15 cellular contexts compared by ENCODE assay signal in the genomic region with DNA sequence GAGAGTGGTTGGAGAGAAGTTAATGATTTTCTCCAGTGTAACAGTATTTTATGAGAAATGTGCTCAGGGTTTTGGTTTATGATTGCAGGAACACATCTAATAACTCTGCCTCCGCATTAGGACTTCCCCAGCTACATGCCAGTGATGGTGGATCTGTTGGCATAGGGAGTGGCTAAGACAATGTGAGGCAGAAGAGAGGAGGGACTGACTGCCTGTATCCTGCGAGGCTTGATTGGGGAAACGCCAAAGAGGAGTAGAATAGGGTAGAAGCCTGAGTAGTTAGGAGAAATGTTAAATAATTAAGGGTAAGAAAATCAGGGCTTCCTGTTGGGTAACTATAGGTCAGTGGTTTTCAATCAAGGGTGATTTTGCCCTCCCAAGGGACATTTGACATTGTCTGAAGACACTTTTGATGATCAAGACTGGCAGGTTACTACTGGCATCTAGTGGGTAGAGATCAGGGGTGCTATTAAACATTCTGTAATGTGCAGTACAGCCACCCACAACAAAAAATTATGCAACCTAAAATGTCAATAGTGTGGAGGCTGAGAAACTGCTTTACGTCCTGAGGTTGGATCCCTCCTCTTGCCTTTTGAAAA. TPM values are rescaled to one million over a fixed set of nuclear protein-coding genes. Genes with fewer than 3 reads are reported as not detected.
DNase-seq lines count a peak whose midpoint lies in the region; ATAC-seq and TF ChIP-seq lines count a peak whose summit lies in the region.
"Had no signal": no experiment of that assay in that cellular context is flagged by ENCODE, and none has a peak within 500 bp of the region (broad histone marks: within the 10 kb centered on the region; RNA-seq: fewer than 3 reads in every experiment).

No MANE protein-coding gene starts in this region.

- no peak overlapping the region for H4K91ac ChIP-seq in IMR-90 (ENCODE audit: insufficient read depth, low read depth, low read length)

- H3K9me3 Mint-ChIP-seq in activated naive CD8-positive, alpha-beta T cell (ENCODE audit: low read depth): no peaks in the 10 kb centered on the region
- H3K9me3 Mint-ChIP-seq in activated naive CD8-positive, alpha-beta T cell treated with anti-CD3 and anti-CD28 coated beads for 36 hours: no peaks in the 10 kb centered on the region
- no peaks in the 10 kb centered on the region for H3K9me3 Mint-ChIP-seq in central memory CD8-positive, alpha-beta T cell
- no peaks in the 10 kb centered on the region for H3K9me3 Mint-ChIP-seq in naive thymus-derived CD8-positive, alpha-beta T cell

- TF ChIP-seq RAD21 in IMR-90 (IDR thresholded peaks at IDR 0.05; ENCODE audit: low read length): no peak

- H3K9ac ChIP-seq in IMR-90 (ENCODE audit: low read depth, low read length): no peak overlapping the region

- H2AK9ac ChIP-seq in IMR-90 (replicated peaks; ENCODE audit: low read depth, low read length, poor library complexity): no peak overlapping the region

- dilution Hi-C loops in IMR-90 (cut with HindIII; ENCODE audit: low sequenced_read_pairs, unreplicated experiment): no loop called here

- no peak overlapping the region for H3K4ac ChIP-seq in IMR-90 (ENCODE audit: low read depth, low read length)

- no peak overlapping the region for H2BK5ac ChIP-seq in IMR-90 (ENCODE audit: low read depth, low read length, poor library complexity, severe bottlenecking)

- H3K79me1 ChIP-seq in IMR-90 (ENCODE audit: low read depth in 1 of 2, low read length in 2 of 2): peaks cover 30 to 58% of the 10 kb centered on the region in 2 experiments

- H3K27me3 ChIP-seq in IMR-90 (ENCODE audit: control insufficient read depth, insufficient read depth, low read length): no peaks in the 10 kb centered on the region

- peaks cover 38% of the 10 kb centered on the region for H3K36me3 ChIP-seq in IMR-90 (ENCODE audit: control insufficient read depth, insufficient read depth, low read length)

- POLR2A ChIA-PET in IMR-90 (lab: Charles Lee; ENCODE audit: unreplicated experiment): no interaction called here
- POLR2A ChIA-PET in naive thymus-derived CD8-positive, alpha-beta T cell (lab: Charles Lee): interaction anchor here (0.6 kb wide), 1 partner anchor 1037 kb away, joined by 3 read pairs; no protein-coding TSS in a partner anchor

- H2BK120ac ChIP-seq in IMR-90 (ENCODE audit: low read depth, low read length): no peak overlapping the region

- peaks cover 2% of the 10 kb centered on the region for H3K36me3 Mint-ChIP-seq in activated naive CD8-positive, alpha-beta T cell
- peaks cover 24% of the 10 kb centered on the region for H3K36me3 Mint-ChIP-seq in activated naive CD8-positive, alpha-beta T cell treated with anti-CD3 and anti-CD28 coated beads for 36 hours
- H3K36me3 Mint-ChIP-seq in central memory CD8-positive, alpha-beta T cell (ENCODE audit: insufficient read depth): peaks cover 52% of the 10 kb centered on the region
- H3K36me3 Mint-ChIP-seq in naive thymus-derived CD8-positive, alpha-beta T cell: peaks cover 0 to 82% (median 6%) of the 10 kb centered on the region in 3 donors

- H3K27ac ChIP-seq in IMR-90 (ENCODE audit: insufficient read depth, low read length): no peak overlapping the region

- no peak overlapping the region for H3K4me3 ChIP-seq in IMR-90 (ENCODE audit: insufficient read depth, low read depth, low read length)

- DNase-seq in activated naive CD8-positive, alpha-beta T cell treated with anti-CD3 and anti-CD28 coated beads for 36 hours: no peak
- no peak for DNase-seq in IMR-90
- no peak for DNase-seq in central memory CD8-positive, alpha-beta T cell (ENCODE audit: low spot score in 2 of 2)
- DNase-seq in naive thymus-derived CD8-positive, alpha-beta T cell: no peak
- DNase-seq: C1 segment of cervical spinal cord, COR-L47, DMS53, GOT3, NCI-H146, NCI-H2081 treated with DMSO at 0.1 percent for 48 hours, NCI-H524, SHP77 had no signal

- no peak overlapping the region for H2BK15ac ChIP-seq in IMR-90 (ENCODE audit: low read depth, low read length)

- no peak overlapping the region for H2BK20ac ChIP-seq in IMR-90 (ENCODE audit: low read depth, low read length)

- H3K27ac Mint-ChIP-seq in activated naive CD8-positive, alpha-beta T cell: peak overlapping the region; percentile 1
- H3K27ac Mint-ChIP-seq in activated naive CD8-positive, alpha-beta T cell treated with anti-CD3 and anti-CD28 coated beads for 36 hours: no peak overlapping the region
- H3K27ac Mint-ChIP-seq in central memory CD8-positive, alpha-beta T cell (ENCODE audit: low read depth): peak overlapping the region; percentile 6
- peak overlapping the region in 5 of 10 donors; percentile 40 to 83 (median 53) for H3K27ac Mint-ChIP-seq in naive thymus-derived CD8-positive, alpha-beta T cell

- TF ChIP-seq CTCF in IMR-90 (conservative IDR thresholded peaks at IDR 0.05; ENCODE audit: low read depth, low read length): no peak

- H3K4me2 ChIP-seq in IMR-90 (ENCODE audit: low read depth, low read length): no peak overlapping the region

- H3K9me3 ChIP-seq in IMR-90 (ENCODE audit: control insufficient read depth, insufficient read depth, low read length): no peaks in the 10 kb centered on the region

- H3K4me1 ChIP-seq in IMR-90 (ENCODE audit: control insufficient read depth, insufficient read depth, low read length): no peaks in the 10 kb centered on the region

- no peak for ATAC-seq in IMR-90 (ENCODE audit: low read depth)
- ATAC-seq in central memory CD8-positive, alpha-beta T cell (replicated peaks; ENCODE audit: extremely low read depth, poor library complexity, severe bottlenecking): no peak
- no peak for ATAC-seq in GM18909 (IDR thresholded peaks at IDR 0.05; ENCODE audit: poor library complexity, unreplicated experiment)
- ATAC-seq in GM18868 (IDR thresholded peaks at IDR 0.05; ENCODE audit: unreplicated experiment): no peak
- ATAC-seq in naive thymus-derived CD8-positive, alpha-beta T cell: no peak

- H3K27me3 Mint-ChIP-seq in activated naive CD8-positive, alpha-beta T cell: no peaks in the 10 kb centered on the region
- H3K27me3 Mint-ChIP-seq in activated naive CD8-positive, alpha-beta T cell treated with anti-CD3 and anti-CD28 coated beads for 36 hours: no peaks in the 10 kb centered on the region
- no peaks in the 10 kb centered on the region for H3K27me3 Mint-ChIP-seq in central memory CD8-positive, alpha-beta T cell
- H3K27me3 Mint-ChIP-seq in naive thymus-derived CD8-positive, alpha-beta T cell: no peaks in the 10 kb centered on the region

- 83% methylated on average over 2 of the region's 4 CpGs; no CpG with 5 or more reads in 1 of the 2 experiments for WGBS in IMR-90 (ENCODE audit: extremely low coverage in 2 of 2, insufficient read length in 1 of 2), 2 experiments

- H4K20me1 ChIP-seq in IMR-90 (ENCODE audit: insufficient read depth, low read length): peaks cover 27% of the 10 kb centered on the region

- no peak overlapping the region for H3K56ac ChIP-seq in IMR-90 (ENCODE audit: extremely low read depth, insufficient read depth, low read length)

- no peak overlapping the region for H3K18ac ChIP-seq in IMR-90 (ENCODE audit: low read depth, low read length)

- TF ChIP-seq POLR2A in IMR-90 (IDR thresholded peaks at IDR 0.05; ENCODE audit: low read depth, low read length): no peak

- H3K4me3 Mint-ChIP-seq in activated naive CD8-positive, alpha-beta T cell: no peak overlapping the region
- H3K4me3 Mint-ChIP-seq in activated naive CD8-positive, alpha-beta T cell treated with anti-CD3 and anti-CD28 coated beads for 36 hours: no peak overlapping the region
- H3K4me3 Mint-ChIP-seq in central memory CD8-positive, alpha-beta T cell: no peak overlapping the region
- no peak overlapping the region for H3K4me3 Mint-ChIP-seq in naive thymus-derived CD8-positive, alpha-beta T cell

- peaks cover 14% of the 10 kb centered on the region for H3K4me1 Mint-ChIP-seq in activated naive CD8-positive, alpha-beta T cell (ENCODE audit: low read depth)
- peaks cover 10% of the 10 kb centered on the region for H3K4me1 Mint-ChIP-seq in activated naive CD8-positive, alpha-beta T cell treated with anti-CD3 and anti-CD28 coated beads for 36 hours
- peaks cover 28% of the 10 kb centered on the region for H3K4me1 Mint-ChIP-seq in central memory CD8-positive, alpha-beta T cell
- H3K4me1 Mint-ChIP-seq in naive thymus-derived CD8-positive, alpha-beta T cell: peaks cover 17 to 41% (median 22%) of the 10 kb centered on the region in 4 donors

- intact Hi-C loops in IMR-90 (cut with micrococcal nuclease): no loop called here

- H3K9me1 ChIP-seq in IMR-90 (ENCODE audit: insufficient read depth, low read length): peaks cover 3% of the 10 kb centered on the region; the same call in 1 of the 2 replicates

- H4K8ac ChIP-seq in IMR-90 (ENCODE audit: low read depth in 2 of 2, low read length in 2 of 2): no peak overlapping the region

- H3K23ac ChIP-seq in IMR-90 (ENCODE audit: low read depth, low read length): 0 out of 2 replicates have a peak overlapping the region, but pooled peaks have one; percentile 11

- CTCF ChIA-PET in IMR-90 (lab: Yijun Ruan, JAX): no interaction called here

- in situ Hi-C loops in IMR-90 (cut with MboI; ENCODE audit: low sequenced_read_pairs): no loop called here

- H4K5ac ChIP-seq in IMR-90 (ENCODE audit: low read depth, low read length): no peak overlapping the region

- no peak overlapping the region for H2AFZ ChIP-seq in IMR-90 (replicated peaks; ENCODE audit: low read length, poor library complexity)

- H3K14ac ChIP-seq in IMR-90 (replicated peaks; ENCODE audit: low read depth, low read length): no peak overlapping the region

- BruUV-seq in IMR-90 (replicated peaks; lab: Mats Ljungman, UMichigan): no TSS peak

- H2AK5ac ChIP-seq in IMR-90 (ENCODE audit: low read depth, low read length): no peak overlapping the region

TF ChIP-seq in IMR-90, 13 proteins besides CTCF, POLR2A, EP300 and RAD21 (continues in another document):
- TF ChIP-seq MAZ (IDR thresholded peaks at IDR 0.05; ENCODE audit: borderline replicate concordance, low read depth, low read length) (no peak), BHLHE40 (IDR thresholded peaks at IDR 0.05; ENCODE audit: low read depth, low read length) (no peak)

RNA-seq across cellular contexts. Expression of a gene that starts 12.8 kb away (rescaled TPM):
- 10 to 100 TPM; 58.3 to 59.3 TPM for total RNA-seq in activated naive CD8-positive, alpha-beta T cell treated with anti-CD3 and anti-CD28 coated beads for 36 hours
- 14.0 and 24.2 TPM in 2 replicates for total RNA-seq in IMR-90 (2012; rRNA removed)
- polyA plus RNA-seq in IMR-90 (2012; rRNA removed): 11.5 and 14.7 TPM in 2 replicates
- 2.8 and 3.1 TPM in 2 replicates for polyA plus RNA-seq in IMR-90 (2012; cell fraction: cytosol; rRNA removed)
- polyA plus RNA-seq in IMR-90 (2012; cell fraction: nucleus; rRNA removed; ENCODE audit: low replicate concordance): 3.7 and 20.5 TPM in 2 replicates
- 10 to 100 TPM; 35.3 to 38.5 TPM for total RNA-seq in naive thymus-derived CD8-positive, alpha-beta T cell
- polyA plus RNA-seq in naive thymus-derived CD8-positive, alpha-beta T cell: 10 to 100 TPM; 19.0 to 21.4 (median 20.0) TPM

RNA-seq across cellular contexts. Expression of a gene that starts 48.3 kb away (rescaled TPM):
- 100 to 1,000 TPM; 540 to 565 TPM for total RNA-seq in activated naive CD8-positive, alpha-beta T cell treated with anti-CD3 and anti-CD28 coated beads for 36 hours
- total RNA-seq in IMR-90 (2012; rRNA removed): 398 and 587 TPM in 2 replicates
- 686 and 765 TPM in 2 replicates for polyA plus RNA-seq in IMR-90 (2012; rRNA removed)
- 62.7 and 145 TPM in 2 replicates for polyA plus RNA-seq in IMR-90 (2012; cell fraction: cytosol; rRNA removed)
- 32.5 and 474 TPM in 2 replicates for polyA plus RNA-seq in IMR-90 (2012; cell fraction: nucleus; rRNA removed; ENCODE audit: low replicate concordance)
- total RNA-seq in naive thymus-derived CD8-positive, alpha-beta T cell: 100 to 1,000 TPM; 279 to 297 TPM
- 100 to 1,000 TPM; 174 to 223 (median 206) TPM for polyA plus RNA-seq in naive thymus-derived CD8-positive, alpha-beta T cell
